In genomic region chr12:104722541-104723534, GRCh38 we compare ENCODE assay signal across 1 cellular context.
A peak's percentile ranks its signal among the peaks of the same experiment; 100 is the strongest.
TF ChIP-seq lines count a peak whose summit lies in the region.

No MANE protein-coding gene starts in this region.

TF ChIP-seq in GM12878, 131 proteins besides CTCF, POLR2A, EP300 and RAD21 (continued from another document and continues in another):
- peak; percentile 43; the same call in 1 of the 2 replicates for TF ChIP-seq RELB (IDR thresholded peaks at IDR 0.05; ENCODE audit: low read depth)
- TF ChIP-seq HCFC1 (IDR thresholded peaks at IDR 0.05; ENCODE audit: low read length), result no peak
- peak; percentile 49; the same call in 1 of the 2 replicates for TF ChIP-seq CREB1 (IDR thresholded peaks at IDR 0.05; ENCODE audit: low read depth)
- TF ChIP-seq HDGF (IDR thresholded peaks at IDR 0.05), result peak; percentile 41; the same call in 1 of the 2 replicates
- no peak for TF ChIP-seq MYC (IDR thresholded peaks at IDR 0.05; ENCODE audit: insufficient read depth, insufficient read length, insufficient replicate concordance, low read length, severe bottlenecking)
- TF ChIP-seq ZBED1 (IDR thresholded peaks at IDR 0.05; ENCODE audit: borderline replicate concordance), result peak; percentile 62
- no peak for TF ChIP-seq CEBPB (IDR thresholded peaks at IDR 0.05; ENCODE audit: borderline replicate concordance in 1 of 2, low read depth in 2 of 2, low read length in 2 of 2)
- no peak for TF ChIP-seq JUND (IDR thresholded peaks at IDR 0.05; ENCODE audit: low read depth, low read length)
- no peak for TF ChIP-seq PML (IDR thresholded peaks at IDR 0.05; ENCODE audit: low read length)
- TF ChIP-seq MTA3 (IDR thresholded peaks at IDR 0.05; ENCODE audit: borderline replicate concordance, low read length), result no peak
- TF ChIP-seq TARDBP (IDR thresholded peaks at IDR 0.05; ENCODE audit: borderline replicate concordance), result no peak
- peak; percentile 50; the same call in 1 of the 2 replicates for TF ChIP-seq DPF2 (IDR thresholded peaks at IDR 0.05)
- peak; percentile 9; the same call in 1 of the 2 replicates for TF ChIP-seq PKNOX1 (IDR thresholded peaks at IDR 0.05)
- TF ChIP-seq TBL1XR1 (IDR thresholded peaks at IDR 0.05; ENCODE audit: low read depth, low read length), result no peak
- TF ChIP-seq POLR2AphosphoS2 (IDR thresholded peaks at IDR 0.05; ENCODE audit: low read depth, low read length), result no peak
- TF ChIP-seq CHD2 (IDR thresholded peaks at IDR 0.05; ENCODE audit: borderline replicate concordance, low read depth, low read length), result no peak
- TF ChIP-seq MXI1 (IDR thresholded peaks at IDR 0.05; ENCODE audit: low read depth, low read length), result no peak
- TF ChIP-seq SMARCA5 (IDR thresholded peaks at IDR 0.05), result peak; percentile 87
- 0 out of 2 replicates have a peak, but pooled peaks have one; percentile 5 for TF ChIP-seq IRF4 (IDR thresholded peaks at IDR 0.05; ENCODE audit: low read depth, low read length)
- peak; percentile 56; the same call in 1 of the 2 replicates for TF ChIP-seq CREM (IDR thresholded peaks at IDR 0.05; ENCODE audit: low read depth)
- TF ChIP-seq, protein P1, sequence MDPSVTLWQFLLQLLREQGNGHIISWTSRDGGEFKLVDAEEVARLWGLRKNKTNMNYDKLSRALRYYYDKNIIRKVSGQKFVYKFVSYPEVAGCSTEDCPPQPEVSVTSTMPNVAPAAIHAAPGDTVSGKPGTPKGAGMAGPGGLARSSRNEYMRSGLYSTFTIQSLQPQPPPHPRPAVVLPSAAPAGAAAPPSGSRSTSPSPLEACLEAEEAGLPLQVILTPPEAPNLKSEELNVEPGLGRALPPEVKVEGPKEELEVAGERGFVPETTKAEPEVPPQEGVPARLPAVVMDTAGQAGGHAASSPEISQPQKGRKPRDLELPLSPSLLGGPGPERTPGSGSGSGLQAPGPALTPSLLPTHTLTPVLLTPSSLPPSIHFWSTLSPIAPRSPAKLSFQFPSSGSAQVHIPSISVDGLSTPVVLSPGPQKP (IDR thresholded peaks at IDR 0.05; ENCODE audit: low read depth, low read length), result no peak
- no peak for TF ChIP-seq USF1 (IDR thresholded peaks at IDR 0.05; ENCODE audit: borderline replicate concordance, extremely low read length, insufficient read depth, low read depth, low read length)
- TF ChIP-seq BCLAF1 (IDR thresholded peaks at IDR 0.05), result no peak
- TF ChIP-seq CBFB (IDR thresholded peaks at IDR 0.05; ENCODE audit: low read depth), result no peak
- 0 out of 4 replicates have a peak, but pooled peaks of 1 of the 2 experiments have one; percentile 2 for TF ChIP-seq SRF (IDR thresholded peaks at IDR 0.05; ENCODE audit: low read depth in 2 of 2, low read length in 2 of 2)
- no peak for TF ChIP-seq SMC3 (IDR thresholded peaks at IDR 0.05; ENCODE audit: borderline replicate concordance, low read length)
- TF ChIP-seq EGR1 (IDR thresholded peaks at IDR 0.05; ENCODE audit: borderline replicate concordance in 1 of 2, low read depth in 2 of 2, low read length in 2 of 2), result no peak
- TF ChIP-seq ASH2L (IDR thresholded peaks at IDR 0.05; ENCODE audit: borderline replicate concordance, low read depth), result no peak
- peak; percentile 56; the same call in 1 of the 2 replicates for TF ChIP-seq MLLT1 (IDR thresholded peaks at IDR 0.05)
- peak; percentile 62 for TF ChIP-seq RUNX3 (IDR thresholded peaks at IDR 0.05; ENCODE audit: low read length)
- 0 out of 2 replicates have a peak, but pooled peaks have one; percentile 18 for TF ChIP-seq LARP7 (IDR thresholded peaks at IDR 0.05)
- TF ChIP-seq BHLHE40 (IDR thresholded peaks at IDR 0.05; ENCODE audit: borderline replicate concordance in 1 of 2, low read depth in 2 of 2, low read length in 1 of 2), result no peak; a peak in 1 of 4 replicates
- TF ChIP-seq MTA2 (IDR thresholded peaks at IDR 0.05; ENCODE audit: low read depth), result peak; percentile 52; the same call in 1 of the 2 replicates
- TF ChIP-seq BMI1 (IDR thresholded peaks at IDR 0.05; ENCODE audit: borderline replicate concordance), result no peak
- TF ChIP-seq ATF2 (IDR thresholded peaks at IDR 0.05; ENCODE audit: low read length), result no peak
- TF ChIP-seq, protein P2, sequence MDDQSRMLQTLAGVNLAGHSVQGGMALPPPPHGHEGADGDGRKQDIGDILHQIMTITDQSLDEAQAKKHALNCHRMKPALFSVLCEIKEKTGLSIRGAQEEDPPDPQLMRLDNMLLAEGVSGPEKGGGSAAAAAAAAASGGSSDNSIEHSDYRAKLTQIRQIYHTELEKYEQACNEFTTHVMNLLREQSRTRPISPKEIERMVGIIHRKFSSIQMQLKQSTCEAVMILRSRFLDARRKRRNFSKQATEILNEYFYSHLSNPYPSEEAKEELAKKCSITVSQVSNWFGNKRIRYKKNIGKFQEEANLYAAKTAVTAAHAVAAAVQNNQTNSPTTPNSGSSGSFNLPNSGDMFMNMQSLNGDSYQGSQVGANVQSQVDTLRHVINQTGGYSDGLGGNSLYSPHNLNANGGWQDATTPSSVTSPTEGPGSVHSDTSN (IDR thresholded peaks at IDR 0.05; ENCODE audit: insufficient replicate concordance, low read depth, low read length), result no peak
- peak; percentile 36; the same call in 1 of the 2 replicates for TF ChIP-seq ATF7 (IDR thresholded peaks at IDR 0.05; ENCODE audit: low read depth)
- TF ChIP-seq IKZF1 (conservative IDR thresholded peaks at IDR 0.05), result peak; percentile 64; the same call in 1 of the 2 replicates
- TF ChIP-seq ZNF24 (IDR thresholded peaks at IDR 0.05), result no peak
- TF ChIP-seq NR2C2 (IDR thresholded peaks at IDR 0.05; ENCODE audit: borderline replicate concordance, control insufficient read depth, insufficient read length, low read depth), result no peak
- TF ChIP-seq STAT3 (IDR thresholded peaks at IDR 0.05; ENCODE audit: low read depth, low read length), result no peak
- TF ChIP-seq MEF2B (IDR thresholded peaks at IDR 0.05; ENCODE audit: partially characterized antibody, poor library complexity, severe bottlenecking), result peak; percentile 92
- 0 out of 2 replicates have a peak, but pooled peaks have one; percentile 16 for TF ChIP-seq EED (IDR thresholded peaks at IDR 0.05; ENCODE audit: low read depth)
- TF ChIP-seq RELA (IDR thresholded peaks at IDR 0.05; ENCODE audit: borderline replicate concordance, partially characterized antibody), result no peak
- no peak for TF ChIP-seq SPI1 (IDR thresholded peaks at IDR 0.05; ENCODE audit: borderline replicate concordance, insufficient read depth, low read depth, low read length)
- no peak for TF ChIP-seq FOXK2 (IDR thresholded peaks at IDR 0.05)
- peak; percentile 47; the same call in 1 of the 2 replicates for TF ChIP-seq NR2F1 (conservative IDR thresholded peaks at IDR 0.05)
- no peak for TF ChIP-seq PRDM15 (CRISPR knock-in tag; IDR thresholded peaks at IDR 0.05)
- no peak for TF ChIP-seq RAD51 (IDR thresholded peaks at IDR 0.05)
